20 cellular contexts compared by ENCODE assay signal in genomic region chr16:17743158-17743557, GRCh38.
A peak's percentile ranks its signal among the peaks of the same experiment; 100 is the strongest.
DNase-seq lines count a peak whose midpoint lies in the region; ATAC-seq, FAIRE-seq and TF ChIP-seq lines count a peak whose summit lies in the region.
"Had no signal": no experiment of that assay in that cellular context is flagged by ENCODE, and none has a peak within 500 bp of the region (broad histone marks: within the 10 kb centered on the region; RNA-seq: fewer than 3 reads in every experiment).

No MANE protein-coding gene starts in this region.

- TF ChIP-seq EP300 in HepG2 (IDR thresholded peaks at IDR 0.05; ENCODE audit: low read depth in 2 of 2, low read length in 2 of 2): no peak
- TF ChIP-seq EP300 in HepG2 (CRISPR knock-in tag; IDR thresholded peaks at IDR 0.05; ENCODE audit: borderline replicate concordance): no peak
- no peak for TF ChIP-seq EP300 in gastroesophageal sphincter (IDR thresholded peaks at IDR 0.05)

- TF ChIP-seq CTCF in HepG2 (CRISPR knock-in tag; IDR thresholded peaks at IDR 0.05): no peak
- TF ChIP-seq CTCF in right lobe of liver (IDR thresholded peaks at IDR 0.05): no peak
- no peak for TF ChIP-seq CTCF in gastroesophageal sphincter (IDR thresholded peaks at IDR 0.05)
- no peak for TF ChIP-seq CTCF in osteoblast (IDR thresholded peaks at IDR 0.05; ENCODE audit: extremely low read depth, low read depth, low read length)

- intact Hi-C loops in HepG2 (cut with micrococcal nuclease; ENCODE audit: unreplicated experiment): no loop called here
- intact Hi-C loops in right lobe of liver (cut with DNase I): no loop called here

- H3K36me3 ChIP-seq in HepG2 (replicated peaks in 1 of 2; ENCODE audit: control insufficient read depth in 1 of 2, insufficient read depth in 2 of 2, low read length in 2 of 2) (no peaks in the 10 kb centered on the region), right lobe of liver (no peaks in the 10 kb centered on the region), gastroesophageal sphincter (no peaks in the 10 kb centered on the region), osteoblast (ENCODE audit: insufficient read depth, low read length) (no peaks in the 10 kb centered on the region)
- H3K36me3 ChIP-seq: BLaER1 had no signal

- no peaks in the 10 kb centered on the region for H3K9me3 ChIP-seq in HepG2 (ENCODE audit: low read length)
- no peaks in the 10 kb centered on the region for H3K9me3 ChIP-seq in right lobe of liver
- no peaks in the 10 kb centered on the region for H3K9me3 ChIP-seq in gastroesophageal sphincter
- H3K9me3 ChIP-seq in osteoblast (ENCODE audit: low read depth, low read length): no peaks in the 10 kb centered on the region
- H3K9me3 ChIP-seq: BLaER1 had no signal

- in situ Hi-C loops in HepG2 (cut with HindIII; ENCODE audit: extremely low pct_ligation_motif_present, low pct_unique_long_range_greater_than_20kb): no loop called here

- H4K20me1 ChIP-seq in HepG2 (ENCODE audit: insufficient read depth, low read length): no peaks in the 10 kb centered on the region
- H4K20me1 ChIP-seq in osteoblast (ENCODE audit: insufficient read depth, low read length): no peaks in the 10 kb centered on the region
- H4K20me1 ChIP-seq: BLaER1 had no signal

- CTCF ChIA-PET in HepG2 (lab: Yijun Ruan, JAX; ENCODE audit: low intra/inter-chr PET ratio, low total read pairs): no interaction called here

- POLR2A ChIA-PET in HepG2 (lab: Yijun Ruan, JAX): no interaction called here

- H3K27ac ChIP-seq in HepG2 (ENCODE audit: extremely low read length, insufficient read depth, low read length) (no peak overlapping the region), right lobe of liver (no peak overlapping the region), gastroesophageal sphincter (peak overlapping the region in 3 of 4 donors; percentile 33 to 91 (median 87)), osteoblast (ENCODE audit: low read depth, low read length) (no peak overlapping the region)
- H3K27ac ChIP-seq: BLaER1, GM23248, HL-60 had no signal

- H3K79me2 ChIP-seq in HepG2 (ENCODE audit: insufficient read depth, low read length): no peaks in the 10 kb centered on the region
- no peaks in the 10 kb centered on the region for H3K79me2 ChIP-seq in osteoblast (ENCODE audit: insufficient read depth, low read length)

- peaks cover 1 to 10% of the 10 kb centered on the region in 2 experiments; a peak in 3 of 5 replicates for H3K27me3 ChIP-seq in HepG2 (ENCODE audit: control insufficient read depth in 1 of 2, insufficient read depth in 2 of 2, low read length in 2 of 2)
- no peaks in the 10 kb centered on the region for H3K27me3 ChIP-seq in right lobe of liver
- H3K27me3 ChIP-seq in gastroesophageal sphincter: no peaks in the 10 kb centered on the region
- peaks cover 5% of the 10 kb centered on the region for H3K27me3 ChIP-seq in osteoblast (ENCODE audit: insufficient read depth, low read length)
- H3K27me3 ChIP-seq: BLaER1 had no signal

- H3K4me1 ChIP-seq in HepG2 (ENCODE audit: insufficient read depth, low read length): no peaks in the 10 kb centered on the region
- H3K4me1 ChIP-seq in right lobe of liver: no peaks in the 10 kb centered on the region
- peaks cover 0 to 25% (median 0%) of the 10 kb centered on the region in 3 donors for H3K4me1 ChIP-seq in gastroesophageal sphincter
- no peaks in the 10 kb centered on the region for H3K4me1 ChIP-seq in osteoblast (ENCODE audit: insufficient read depth, low read length)

- FAIRE-seq in HepG2 (lab: Jason Lieb, UNC): no peak
- FAIRE-seq: GM12878, GM19239, HTR-8/SVneo had no signal

- 5% methylated on average over 3 of the region's 3 CpGs for WGBS in HepG2 (ENCODE audit: low lambda C conversion rate)
- WGBS in right lobe of liver (ENCODE audit: insufficient coverage, low coverage, low lambda C conversion rate, missing lambda C conversion rate): 52% methylated on average over 3 of the region's 3 CpGs
- WGBS in gastroesophageal sphincter (ENCODE audit: low coverage in 1 of 2), 2 donors: 79 to 82% methylated on average over 3 of the region's 3 CpGs

- H3K4me3 ChIP-seq in HepG2 (replicated peaks in 1 of 3; ENCODE audit: insufficient read depth in 1 of 3, low read depth in 2 of 3, low read length in 3 of 3) (no peak overlapping the region), right lobe of liver (no peak overlapping the region), gastroesophageal sphincter (no peak overlapping the region), osteoblast (ENCODE audit: insufficient read depth, low read length) (no peak overlapping the region)
- H3K4me3 ChIP-seq: BLaER1, GM12878, GM23248 had no signal

- DNase-seq in HepG2 (ENCODE audit: low spot score) (no peak), right lobe of liver (no peak), osteoblast (ENCODE audit: insufficient read length, low spot score, missing footprints) (peak; percentile 23), GM03348 (ENCODE audit: low spot score) (no peak), DMS53 (lab: John Stamatoyannopoulos, UW) (no peak)
- no peak for DNase-seq in stimulated activated CD4-positive, alpha-beta T cell treated with anti-CD3 and anti-CD28 coated beads, Interleukin-4, amount 100 ng/mL, for 4 hours
- DNase-seq: 8988T; CD4-positive, alpha-beta memory T cell; DMS153; DMS79 treated with DMSO at 0.1 percent for 48 hours; GF-D8; GM23248; HFFc6 had no signal

- no peak overlapping the region for H3K9ac ChIP-seq in HepG2 (ENCODE audit: insufficient read depth, low read depth, low read length)
- H3K9ac ChIP-seq: BLaER1, GM23248 had no signal

- TF ChIP-seq POLR2A in HepG2 (IDR thresholded peaks at IDR 0.05; ENCODE audit: insufficient read depth in 1 of 2, low read depth in 2 of 2, low read length in 2 of 2) (no peak), right lobe of liver (IDR thresholded peaks at IDR 0.05) (no peak), gastroesophageal sphincter (IDR thresholded peaks at IDR 0.05) (no peak)

- ATAC-seq in HepG2 (no peak), right lobe of liver (no peak), gastroesophageal sphincter (no peak)
- ATAC-seq: GM12878, HCT116 had no signal

- H2AFZ ChIP-seq in HepG2 (ENCODE audit: low read length) (no peak overlapping the region), osteoblast (ENCODE audit: low read length) (no peak overlapping the region)
- H2AFZ ChIP-seq: GM23248 had no signal

- BruUV-seq in HepG2 (replicated peaks; lab: Mats Ljungman, UMichigan): no TSS peak

- no peak for TF ChIP-seq RAD21 in HepG2 (CRISPR knock-in tag; IDR thresholded peaks at IDR 0.05)

- H3K4me2 ChIP-seq in HepG2 (ENCODE audit: low read depth, low read length): no peak overlapping the region
- H3K4me2 ChIP-seq in osteoblast (ENCODE audit: insufficient read depth, low read length): no peak overlapping the region
- H3K4me2 ChIP-seq: BLaER1 had no signal

TF ChIP-seq in HepG2, 621 proteins besides CTCF, POLR2A, EP300 and RAD21:
- TF ChIP-seq ZSCAN30 (CRISPR knock-in tag; IDR thresholded peaks at IDR 0.05): no peak
- no peak for TF ChIP-seq ZNF781 (CRISPR knock-in tag; IDR thresholded peaks at IDR 0.05; ENCODE audit: borderline replicate concordance, not compliant biosample characterization)
- peak; percentile 80; the same call in 1 of the 2 replicates for TF ChIP-seq ZNF768 (CRISPR knock-in tag; IDR thresholded peaks at IDR 0.05)
- TF ChIP-seq ZNF460 (CRISPR knock-in tag; IDR thresholded peaks at IDR 0.05; ENCODE audit: borderline replicate concordance): no peak

Comparison
In these comparisons a context has a peak if more than half of its experiments do, and no peak if none do; other contexts are left out.
1. H3K27ac ChIP-seq: peak in gastroesophageal sphincter (3 of 4); none in HepG2 (single experiment), right lobe of liver (0 of 3) and osteoblast (single experiment).